20 cellular contexts compared by ENCODE assay signal in the genomic region with DNA sequence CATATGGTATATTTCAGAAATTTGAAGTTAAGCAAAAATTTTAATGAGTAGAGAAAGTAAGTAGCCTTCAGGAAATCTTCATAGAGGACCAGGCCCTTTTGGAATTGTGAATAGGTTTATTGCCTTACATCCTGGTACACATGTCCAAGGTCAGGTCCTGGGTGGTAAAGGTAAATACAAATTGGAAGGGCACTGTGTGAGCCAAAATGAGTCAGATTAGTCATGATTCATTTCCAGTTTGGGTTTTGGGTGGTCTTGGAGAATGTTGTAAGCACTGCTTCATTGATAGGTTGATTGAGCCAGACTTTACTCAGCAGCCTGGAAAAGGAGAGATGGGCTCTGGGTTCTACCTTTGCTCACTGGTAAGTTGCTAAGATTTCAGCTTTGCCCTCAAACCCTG.
A peak's percentile ranks its signal among the peaks of the same experiment; 100 is the strongest.
DNase-seq lines count a peak whose midpoint lies in the region; ATAC-seq and TF ChIP-seq lines count a peak whose summit lies in the region.
"Had no signal": no experiment of that assay in that cellular context is flagged by ENCODE, and none has a peak within 500 bp of the region (broad histone marks: within the 10 kb centered on the region; RNA-seq: fewer than 3 reads in every experiment).

No MANE protein-coding gene starts in this region.

- no peak overlapping the region for H2AFZ ChIP-seq in Karpas-422 (ENCODE audit: low read length)
- no peak overlapping the region for H2AFZ ChIP-seq in smooth muscle cell (ENCODE audit: low read depth)

- H3F3A ChIP-seq in smooth muscle cell (ENCODE audit: low read depth), result peaks cover 24% of the 10 kb centered on the region

- peaks cover 45% of the 10 kb centered on the region for H4K20me1 ChIP-seq in Karpas-422 (ENCODE audit: insufficient read depth, low read depth, low read length)
- peaks cover 100% of the 10 kb centered on the region for H4K20me1 ChIP-seq in smooth muscle cell (ENCODE audit: low read depth)

- no peak for DNase-seq in activated T-cell treated with anti-CD3 and anti-CD28 coated beads, Interleukin-2, amount 50 U/mL, for 24 hours
- DNase-seq in activated T-cell treated with anti-CD3 and anti-CD28 coated beads for 4 hours, result no peak
- DNase-seq in Karpas-422, result no peak
- no peak for DNase-seq in effector memory CD8-positive, alpha-beta T cell
- DNase-seq in smooth muscle cell (lab: John Stamatoyannopoulos, UW; ENCODE audit: unreplicated experiment), result no peak
- DNase-seq in cerebellum (ENCODE audit: low spot score), result no peak
- no peak for DNase-seq in epidermal melanocyte (ENCODE audit: insufficient read length, low spot score)
- DNase-seq in RWPE1 (ENCODE audit: low spot score), result no peak
- DNase-seq: ACHN; activated CD4-positive, alpha-beta T cell treated with anti-CD3 and anti-CD28 coated beads for 4 hours; COR-L47; dermis blood vessel endothelial cell; esophagus squamous epithelium; GF-D8; heart left ventricle; islet precursor cell; KG1; NCI-H146; SJCRH30; T1000 had no signal

- CTCF ChIA-PET in RWPE1 (lab: Yijun Ruan, JAX), result no interaction called here

- H3K4me3 ChIP-seq in Karpas-422 (ENCODE audit: low read length) (no peak overlapping the region), smooth muscle cell (no peak overlapping the region)
- H3K4me3 ChIP-seq: esophagus squamous epithelium, heart left ventricle, SJCRH30 had no signal

- no peak overlapping the region for H3K4me3 Mint-ChIP-seq in activated T-cell treated with anti-CD3 and anti-CD28 coated beads, Interleukin-2, amount 50 U/mL, for 24 hours
- H3K4me3 Mint-ChIP-seq in effector memory CD8-positive, alpha-beta T cell, result no peak overlapping the region

- peak overlapping the region; percentile 72 for H3K27ac Mint-ChIP-seq in activated T-cell treated with anti-CD3 and anti-CD28 coated beads, Interleukin-2, amount 50 U/mL, for 24 hours
- H3K27ac Mint-ChIP-seq in effector memory CD8-positive, alpha-beta T cell, result peak overlapping the region; percentile 49 to 87

- peaks cover 90% of the 10 kb centered on the region for H3K4me1 Mint-ChIP-seq in activated T-cell treated with anti-CD3 and anti-CD28 coated beads, Interleukin-2, amount 50 U/mL, for 24 hours (ENCODE audit: low read depth)
- peaks cover 52 to 69% of the 10 kb centered on the region in 2 donors for H3K4me1 Mint-ChIP-seq in effector memory CD8-positive, alpha-beta T cell (ENCODE audit: low read depth in 2 of 2)

- POLR2A ChIA-PET in RWPE1 (lab: Yijun Ruan, JAX; ENCODE audit: low non-redundant PET), result no interaction called here

- no peaks in the 10 kb centered on the region for H3K27me3 Mint-ChIP-seq in activated T-cell treated with anti-CD3 and anti-CD28 coated beads, Interleukin-2, amount 50 U/mL, for 24 hours
- H3K27me3 Mint-ChIP-seq in effector memory CD8-positive, alpha-beta T cell, result no peaks in the 10 kb centered on the region

- H3K4me2 ChIP-seq in Karpas-422 (ENCODE audit: low read depth, low read length, poor library complexity, severe bottlenecking), result no peak overlapping the region
- H3K4me2 ChIP-seq in smooth muscle cell, result no peak overlapping the region

- no peaks in the 10 kb centered on the region for H3K9me3 ChIP-seq in Karpas-422 (ENCODE audit: low read length)
- no peaks in the 10 kb centered on the region for H3K9me3 ChIP-seq in smooth muscle cell (replicated peaks; ENCODE audit: low read depth)
- H3K9me3 ChIP-seq: esophagus squamous epithelium, heart left ventricle, SJCRH30 had no signal

- no peaks in the 10 kb centered on the region for H3K9me2 ChIP-seq in Karpas-422 (replicated peaks; ENCODE audit: insufficient read depth, low read length)

- H3K9ac ChIP-seq in Karpas-422 (ENCODE audit: low read length) (no peak overlapping the region), smooth muscle cell (ENCODE audit: low read depth) (no peak overlapping the region)

- H3K27ac ChIP-seq in Karpas-422 (ENCODE audit: low read length) (0 out of 2 replicates have a peak overlapping the region, but pooled peaks have one; percentile 48), smooth muscle cell (ENCODE audit: low read depth) (peak overlapping the region; percentile 60), RWPE1 (no peak overlapping the region)
- H3K27ac ChIP-seq: esophagus squamous epithelium, SJCRH30 had no signal

- H3K27me3 ChIP-seq in Karpas-422 (ENCODE audit: low read length), result no peaks in the 10 kb centered on the region
- no peaks in the 10 kb centered on the region for H3K27me3 ChIP-seq in smooth muscle cell (ENCODE audit: low read depth)
- H3K27me3 ChIP-seq: esophagus squamous epithelium, heart left ventricle, SJCRH30 had no signal

- H3K4me1 ChIP-seq in Karpas-422 (ENCODE audit: low read length), result peaks cover 51% of the 10 kb centered on the region
- peaks cover 8% of the 10 kb centered on the region for H3K4me1 ChIP-seq in smooth muscle cell (ENCODE audit: low read depth)
- H3K4me1 ChIP-seq: SJCRH30 had no signal

- no peaks in the 10 kb centered on the region for H3K9me3 Mint-ChIP-seq in activated T-cell treated with anti-CD3 and anti-CD28 coated beads, Interleukin-2, amount 50 U/mL, for 24 hours
- no peaks in the 10 kb centered on the region for H3K9me3 Mint-ChIP-seq in effector memory CD8-positive, alpha-beta T cell

- TF ChIP-seq CTCF in smooth muscle cell (IDR thresholded peaks at IDR 0.05; ENCODE audit: borderline replicate concordance, insufficient read depth, poor library complexity, severe bottlenecking) (no peak), RWPE1 (conservative IDR thresholded peaks at IDR 0.05; ENCODE audit: low read depth) (no peak)

- H3K36me3 ChIP-seq in Karpas-422 (ENCODE audit: insufficient read depth, low read length), result peaks cover 55% of the 10 kb centered on the region
- H3K36me3 ChIP-seq in smooth muscle cell (ENCODE audit: low read depth), result peaks cover 7% of the 10 kb centered on the region

- ATAC-seq in effector memory CD8-positive, alpha-beta T cell (replicated peaks), result no peak
- ATAC-seq: heart left ventricle had no signal

- H3K79me2 ChIP-seq in Karpas-422 (ENCODE audit: low read length), result peaks cover 74% of the 10 kb centered on the region
- H3K79me2 ChIP-seq in smooth muscle cell (ENCODE audit: low read depth), result peaks cover 88% of the 10 kb centered on the region

- H3K36me3 Mint-ChIP-seq in activated T-cell treated with anti-CD3 and anti-CD28 coated beads, Interleukin-2, amount 50 U/mL, for 24 hours (ENCODE audit: low read depth), result peaks cover 94% of the 10 kb centered on the region
- H3K36me3 Mint-ChIP-seq in effector memory CD8-positive, alpha-beta T cell (ENCODE audit: insufficient read depth), result peaks cover 59% of the 10 kb centered on the region
